In the genomic region with DNA sequence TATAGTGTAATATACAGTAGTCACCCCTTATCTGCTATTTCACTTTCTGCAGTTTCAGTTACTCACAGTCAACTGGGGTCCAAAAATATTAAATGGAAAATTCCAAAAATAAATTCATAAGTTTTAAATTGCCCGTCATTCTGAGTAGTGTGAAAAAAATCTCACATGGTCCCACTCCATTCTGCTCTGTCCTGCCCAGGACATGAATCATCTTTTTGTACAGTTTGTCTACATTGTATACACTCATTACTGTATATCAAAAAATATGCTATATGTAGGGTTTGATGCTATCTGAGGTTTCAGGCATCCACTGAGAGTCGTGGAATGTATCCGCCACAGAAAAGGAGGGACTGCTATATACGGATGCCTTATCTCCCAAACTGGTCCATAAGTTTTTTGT, we compare ENCODE assay signal across 1 cellular context.
TF ChIP-seq lines count a peak whose summit lies in the region.

No MANE protein-coding gene starts in this region.

TF ChIP-seq in SK-N-SH, 30 proteins besides CTCF, POLR2A, EP300 and RAD21 (continued from another document):
- no peak for TF ChIP-seq REST (IDR thresholded peaks at IDR 0.05; ENCODE audit: low read depth, low read length)
- no peak for TF ChIP-seq SMC3 (IDR thresholded peaks at IDR 0.05; ENCODE audit: low read depth, low read length)
- TF ChIP-seq, protein P1, sequence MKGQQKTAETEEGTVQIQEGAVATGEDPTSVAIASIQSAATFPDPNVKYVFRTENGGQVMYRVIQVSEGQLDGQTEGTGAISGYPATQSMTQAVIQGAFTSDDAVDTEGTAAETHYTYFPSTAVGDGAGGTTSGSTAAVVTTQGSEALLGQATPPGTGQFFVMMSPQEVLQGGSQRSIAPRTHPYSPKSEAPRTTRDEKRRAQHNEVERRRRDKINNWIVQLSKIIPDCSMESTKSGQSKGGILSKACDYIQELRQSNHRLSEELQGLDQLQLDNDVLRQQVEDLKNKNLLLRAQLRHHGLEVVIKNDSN (IDR thresholded peaks at IDR 0.05; ENCODE audit: borderline replicate concordance, low read depth), result no peak
- TF ChIP-seq ELF1 (IDR thresholded peaks at IDR 0.05), result no peak
- peak; percentile 22; the same call in 1 of the 2 replicates for TF ChIP-seq JUND (IDR thresholded peaks at IDR 0.05)
- no peak for TF ChIP-seq YY1 (IDR thresholded peaks at IDR 0.05; ENCODE audit: low read depth)
- TF ChIP-seq TCF12 (IDR thresholded peaks at IDR 0.05), result no peak; the same call in 1 of the 2 replicates
- TF ChIP-seq FOSL2 (IDR thresholded peaks at IDR 0.05; ENCODE audit: borderline replicate concordance, low read depth), result peak; percentile 39; the same call in 1 of the 2 replicates
- TF ChIP-seq CHD2 (IDR thresholded peaks at IDR 0.05; ENCODE audit: low read length, partially characterized antibody), result no peak
- TF ChIP-seq RCOR1 (IDR thresholded peaks at IDR 0.05; ENCODE audit: low read length), result no peak
- TF ChIP-seq RFX5 (IDR thresholded peaks at IDR 0.05; ENCODE audit: low read length), result no peak
